ENCODE assay signal across 8 cellular contexts in genomic region chr2:96157649-96158553, GRCh38. TPM values are rescaled to one million over a fixed set of nuclear protein-coding genes. Genes with fewer than 3 reads are reported as not detected.
DNase-seq lines count a peak whose midpoint lies in the region; ATAC-seq and TF ChIP-seq lines count a peak whose summit lies in the region.

No MANE protein-coding gene starts in this region.

- no peaks in the 10 kb centered on the region for H3K27me3 ChIP-seq in A673 (replicated peaks; ENCODE audit: insufficient read depth, low read depth, low read length, poor library complexity)
- peaks cover 0 to 23% of the 10 kb centered on the region in 2 donors for H3K27me3 ChIP-seq in tibial artery

- H3K27me3 Mint-ChIP-seq in naive B cell = no peaks in the 10 kb centered on the region

- H3K4me1 ChIP-seq in A673 (ENCODE audit: insufficient read depth, low read length, poor library complexity, severe bottlenecking) = peaks cover 20% of the 10 kb centered on the region
- H3K4me1 ChIP-seq in tibial artery = no peaks in the 10 kb centered on the region

- no peaks in the 10 kb centered on the region for H3K9me3 ChIP-seq in A673 (ENCODE audit: low read depth, low read length, poor library complexity, severe bottlenecking)
- H3K9me3 ChIP-seq in tibial artery = no peaks in the 10 kb centered on the region

- POLR2A ChIA-PET in A673 (lab: Charles Lee; ENCODE audit: low non-redundant PET) = no interaction called here

- ATAC-seq in GM19455 (IDR thresholded peaks at IDR 0.05; ENCODE audit: unreplicated experiment) = peak; percentile 55
- ATAC-seq in HG03469 (IDR thresholded peaks at IDR 0.05; ENCODE audit: unreplicated experiment) = peak; percentile 39
- ATAC-seq in naive B cell (ENCODE audit: low read depth in 2 of 2) = peak; percentile 87 to 90

- H3K4me3 Mint-ChIP-seq in naive B cell = peak overlapping the region; percentile 8 to 74 (median 67)

- DNase-seq in A673 (ENCODE audit: low spot score) (peak; percentile 80), naive B cell (peak; percentile 72), NCI-H1930 (lab: John Stamatoyannopoulos, UW) (no peak), occipital lobe (lab: John Stamatoyannopoulos, UW) (no peak), tibial artery (no peak)
- DNase-seq in activated CD8-positive, alpha-beta memory T cell treated with anti-CD3 and anti-CD28 coated beads, Interleukin-2, amount 50 U/mL, for 24 hours (ENCODE audit: extremely low read depth) = peak; percentile 93

- H3K36me3 Mint-ChIP-seq in naive B cell = no peaks in the 10 kb centered on the region

- no peak for TF ChIP-seq CTCF in A673 (conservative IDR thresholded peaks at IDR 0.05; ENCODE audit: low read depth, low read length)
- no peak for TF ChIP-seq CTCF in tibial artery (IDR thresholded peaks at IDR 0.05)

- CTCF ChIA-PET in A673 (lab: Charles Lee) = interaction anchor here (1.3 kb wide), 1 partner anchor 17 kb away, joined by 6 read pairs; no protein-coding TSS in a partner anchor

- H3K9me3 Mint-ChIP-seq in naive B cell = peaks cover 0 to 5% (median 0%) of the 10 kb centered on the region in 7 donors

- no peak overlapping the region for H3K4me3 ChIP-seq in A673 (ENCODE audit: low read depth, low read length, poor library complexity, severe bottlenecking)
- no peak overlapping the region for H3K4me3 ChIP-seq in tibial artery

- H3K36me3 ChIP-seq in A673 (ENCODE audit: insufficient read depth, low read length, poor library complexity, severe bottlenecking) = no peaks in the 10 kb centered on the region
- no peaks in the 10 kb centered on the region for H3K36me3 ChIP-seq in tibial artery

- intact Hi-C loops in A673 (cut with micrococcal nuclease; ENCODE audit: unreplicated experiment) (no loop called here), tibial artery (cut with DNase I; ENCODE audit: low total_unique reads) (no loop called here)

- peak overlapping the region; percentile 7 to 92 (median 82) for H3K27ac Mint-ChIP-seq in naive B cell

- H3K27ac ChIP-seq in A673 (ENCODE audit: low read depth, low read length, poor library complexity, severe bottlenecking) (peak overlapping the region; percentile 73), tibial artery (no peak overlapping the region)

- H3K4me1 Mint-ChIP-seq in naive B cell = peaks cover 45 to 78% (median 72%) of the 10 kb centered on the region in 3 donors

- TSS peak; percentile 88 for BruUV-seq in A673 (replicated peaks; lab: Mats Ljungman, UMichigan)

RNA-seq across cellular contexts. Expression of gene DUSP2, which starts 12.7 kb away (rescaled TPM):
- 0.50 and 1.4 TPM in 2 replicates for total RNA-seq in A673 (2021)
- 100 to 1,000 TPM in 2 of 6 donors, 10 to 100 TPM in 4; 56.3 to 220 (median 95.9) TPM for polyA plus RNA-seq in naive B cell (ENCODE audit: low read depth in 6 of 6)
- total RNA-seq in occipital lobe = 7.3 TPM

RNA-seq across cellular contexts. Expression of gene ASTL, which starts 19.6 kb away (rescaled TPM):
- not detected in 2 replicates for total RNA-seq in A673 (2021)
- not detected for polyA plus RNA-seq in naive B cell (ENCODE audit: low read depth in 6 of 6)
- total RNA-seq in occipital lobe = not detected

RNA-seq across cellular contexts. Expression of gene ADRA2B, which starts 41.5 kb away (rescaled TPM):
- total RNA-seq in A673 (2021) (0.11 TPM in 1 of 2 replicates, not detected in the other), occipital lobe (not detected)
- polyA plus RNA-seq in naive B cell (ENCODE audit: low read depth in 6 of 6) = under 1 TPM in 1 of 6 donors, not detected in 5; 0.15 TPM

RNA-seq across cellular contexts. Expression of gene STARD7, which starts 50.7 kb away (rescaled TPM):
- total RNA-seq in A673 (2021) (189 and 201 TPM in 2 replicates), occipital lobe (165 TPM)
- 100 to 1,000 TPM; 219 to 401 (median 239) TPM for polyA plus RNA-seq in naive B cell (ENCODE audit: low read depth in 6 of 6)

Comparison
In these comparisons a context has a peak if more than half of its experiments do, and no peak if none do; other contexts are left out.
1. DNase-seq: peak in A673 (single experiment), activated CD8-positive, alpha-beta memory T cell treated with anti-CD3 and anti-CD28 coated beads, Interleukin-2, amount 50 U/mL, for 24 hours (single experiment) and naive B cell (single experiment); none in NCI-H1930 (0 of 2), occipital lobe (single experiment) and tibial artery (0 of 2).
2. Peak in every context shown above with its lines, with median percentiles within 50 percentile points of each other: ATAC-seq.